8 cellular contexts compared by ENCODE assay signal in genomic region chr12:13101854-13102375, GRCh38. TPM values are rescaled to one million over a fixed set of nuclear protein-coding genes. Genes with fewer than 3 reads are reported as not detected.
DNase-seq lines count a peak whose midpoint lies in the region; ATAC-seq and TF ChIP-seq lines count a peak whose summit lies in the region.

No MANE protein-coding gene starts in this region.

- no peak for ATAC-seq in GM21576 (IDR thresholded peaks at IDR 0.05; ENCODE audit: unreplicated experiment)

- peak overlapping the region; percentile 98 for H3K27ac ChIP-seq in AG04450 (ENCODE audit: low read depth, low read length)

- H3K36me3 Mint-ChIP-seq in nephron (ENCODE audit: low read depth): no peaks in the 10 kb centered on the region

- POLR2A ChIA-PET in AG04450 (lab: Yijun Ruan, JAX): interaction anchor here (0.9 to 5.7 kb wide), 3 partner anchors 23 to 95 kb away, joined by 3 to 44 read pairs (median 5); partner anchors contain the start of gene EMP1

- H3K27ac Mint-ChIP-seq in nephron: peak overlapping the region; percentile 87 to 96 (median 94)

- peaks cover 11% of the 10 kb centered on the region for H3K4me1 ChIP-seq in endocrine pancreas (ENCODE audit: control insufficient read depth, insufficient read depth, low read length)

- H3K27me3 ChIP-seq in AG04450 (ENCODE audit: control insufficient read depth, insufficient read depth, low read length) (no peaks in the 10 kb centered on the region), endocrine pancreas (ENCODE audit: control insufficient read depth, insufficient read depth, low read length) (no peaks in the 10 kb centered on the region)

- no peaks in the 10 kb centered on the region for H3K27me3 Mint-ChIP-seq in nephron (ENCODE audit: low read depth)

- H3K4me1 Mint-ChIP-seq in nephron: peaks cover 57% of the 10 kb centered on the region

- H3K36me3 ChIP-seq in endocrine pancreas (ENCODE audit: control insufficient read depth, insufficient read depth, low read length): no peaks in the 10 kb centered on the region

- H3K9ac ChIP-seq in endocrine pancreas (ENCODE audit: control insufficient read depth, insufficient read depth, low read length): peak overlapping the region; percentile 57

- H3K4me3 ChIP-seq in AG04450 (ENCODE audit: low read depth, low read length) (peak overlapping the region; percentile 53; the same call in 1 of the 2 replicates), WI38 (ENCODE audit: low read depth, low read length) (peak overlapping the region; percentile 57; the same call in 1 of the 2 replicates), endocrine pancreas (ENCODE audit: control insufficient read depth, insufficient read depth, low read length) (peak overlapping the region; percentile 15)

- peak overlapping the region; percentile 76 to 81 (median 78) for H3K4me3 Mint-ChIP-seq in nephron

- no peak for TF ChIP-seq CTCF in AG04450 (IDR thresholded peaks at IDR 0.05; ENCODE audit: low read depth, low read length)
- TF ChIP-seq CTCF in WI38 (IDR thresholded peaks at IDR 0.05; ENCODE audit: low read depth, low read length): no peak
- no peak for TF ChIP-seq CTCF in nephron (IDR thresholded peaks at IDR 0.05; ENCODE audit: unreplicated experiment in 3 of 3)

- CTCF ChIA-PET in AG04450 (lab: Charles Lee): interaction anchor here (1.1 to 4.3 kb wide), 4 partner anchors 108 to 186 kb away, joined by 3 to 63 read pairs (median 4); no protein-coding TSS in a partner anchor

- no peak for DNase-seq in AG04450 (ENCODE audit: low read depth, low spot score)
- DNase-seq in HK-2 (ENCODE audit: unreplicated experiment): peak; percentile 18
- no peak for DNase-seq in NCI-H1092 treated with DMSO at 0.1 percent for 48 hours (lab: John Stamatoyannopoulos, UW)
- DNase-seq in kidney glomerular epithelial cell (lab: John Stamatoyannopoulos, UW): no peak

- H3K9me3 Mint-ChIP-seq in nephron: no peaks in the 10 kb centered on the region

- H3K9me3 ChIP-seq in AG04450 (ENCODE audit: control insufficient read depth, insufficient read depth, low read length) (no peaks in the 10 kb centered on the region), endocrine pancreas (ENCODE audit: control insufficient read depth, low read length) (no peaks in the 10 kb centered on the region)

RNA-seq across cellular contexts. Expression of gene GSG1, which starts 1.6 kb away (rescaled TPM):
- 1.6 and 1.7 TPM in 2 replicates for polyA plus RNA-seq in AG04450 (2011; rRNA removed)
- polyA minus RNA-seq in AG04450 (2011; rRNA and poly(A)+ RNA removed): 1.0 and 2.3 TPM in 2 replicates

RNA-seq across cellular contexts. Expression of gene FAM234B, which starts 57.7 kb away (rescaled TPM):
- 6.1 and 7.3 TPM in 2 replicates for polyA plus RNA-seq in AG04450 (2011; rRNA removed)
- polyA minus RNA-seq in AG04450 (2011; rRNA and poly(A)+ RNA removed): 17.2 TPM in 2 replicates
